In genomic region chr14:23154876-23155587, GRCh38 we compare ENCODE assay signal across 1 cellular context.
A peak's percentile ranks its signal among the peaks of the same experiment; 100 is the strongest.
TF ChIP-seq lines count a peak whose summit lies in the region.

No MANE protein-coding gene starts in this region.

TF ChIP-seq in K562, 482 proteins besides CTCF, POLR2A, EP300 and RAD21 (continued from another document):
- TF ChIP-seq PBX2 (CRISPR knock-in tag; IDR thresholded peaks at IDR 0.05; ENCODE audit: low read depth) = no peak
- TF ChIP-seq PBX2 (tag; conservative IDR thresholded peaks at IDR 0.05; ENCODE audit: low read depth) = no peak
- TF ChIP-seq ZFP91 (CRISPR knock-in tag; IDR thresholded peaks at IDR 0.05) = no peak
- TF ChIP-seq ETS2 (tag; IDR thresholded peaks at IDR 0.05; ENCODE audit: borderline replicate concordance, poor library complexity, severe bottlenecking) = no peak
- TF ChIP-seq ZNF639 (CRISPR knock-in tag; conservative IDR thresholded peaks at IDR 0.05 in 1 of 2, IDR thresholded peaks at IDR 0.05 in 1 of 2) = no peak; a peak in 2 of 4 replicates
- TF ChIP-seq ZNF124 (CRISPR knock-in tag; IDR thresholded peaks at IDR 0.05) = no peak
- TF ChIP-seq KHSRP (IDR thresholded peaks at IDR 0.05) = no peak
- TF ChIP-seq MECOM (CRISPR knock-in tag; IDR thresholded peaks at IDR 0.05) = no peak
- TF ChIP-seq ZNF384 (IDR thresholded peaks at IDR 0.05; ENCODE audit: low read depth, low read length) = 0 out of 2 replicates have a peak, but pooled peaks have one; percentile 28
- no peak for TF ChIP-seq CEBPB (tag; IDR thresholded peaks at IDR 0.05)
- no peak for TF ChIP-seq ZBTB12 (CRISPR knock-in tag; IDR thresholded peaks at IDR 0.05)
- TF ChIP-seq MCM5 (IDR thresholded peaks at IDR 0.05; ENCODE audit: low read depth) = no peak
- no peak for TF ChIP-seq PTTG1 (tag; IDR thresholded peaks at IDR 0.05; ENCODE audit: low read depth)
- no peak for TF ChIP-seq SMC3 (conservative IDR thresholded peaks at IDR 0.05; ENCODE audit: insufficient read depth, low read depth, low read length)
